Comparison of ENCODE assay signal across 10 cellular contexts in genomic region chr2:120894936-120895335, GRCh38.
"Had no signal": no experiment of that assay in that cellular context is flagged by ENCODE, and none has a peak within 500 bp of the region (broad histone marks: within the 10 kb centered on the region; RNA-seq: fewer than 3 reads in every experiment).

No MANE protein-coding gene starts in this region.

- H3K9me3 ChIP-seq: left lung, sigmoid colon had no signal

- H3K4me3 Mint-ChIP-seq: activated CD8-positive, alpha-beta T cell treated with anti-CD3 and anti-CD28 coated beads, Interleukin-2, amount 10 ng/mL, durations not matched to agents 7 days and 5 days; endodermal cell; T-helper 1 cell treated with Interleukin-12 subunit alpha and Interleukin-12 subunit beta and Interleukin-4 antibody, amounts not matched to agents 30 μg/mL and 1 μg/mL, for 36 hours had no signal

- H3K27ac Mint-ChIP-seq: activated CD8-positive, alpha-beta T cell treated with anti-CD3 and anti-CD28 coated beads, Interleukin-2, amount 10 ng/mL, durations not matched to agents 7 days and 5 days; T-helper 1 cell treated with Interleukin-12 subunit alpha and Interleukin-12 subunit beta and Interleukin-4 antibody, amounts not matched to agents 30 μg/mL and 1 μg/mL, for 36 hours had no signal

- ATAC-seq: activated CD8-positive, alpha-beta T cell treated with anti-CD3 and anti-CD28 coated beads, Interleukin-2, amount 10 ng/mL, durations not matched to agents 7 days and 5 days; esophagus mucosa; left lung had no signal

- DNase-seq: activated CD4-positive, alpha-beta T cell treated with anti-CD3 and anti-CD28 coated beads for 48 hours; activated CD8-positive, alpha-beta memory T cell treated with anti-CD3 and anti-CD28 coated beads, Interleukin-2, amount 50 U/mL, for 48 hours; activated CD8-positive, alpha-beta T cell treated with anti-CD3 and anti-CD28 coated beads, Interleukin-2, amount 10 ng/mL, durations not matched to agents 7 days and 5 days; endodermal cell; sigmoid colon; stimulated activated naive CD4-positive, alpha-beta T cell; trophoblast cell had no signal

- H3K36me3 ChIP-seq: left lung, sigmoid colon had no signal

- H3K27ac ChIP-seq: left lung, sigmoid colon had no signal

- H3K9me3 Mint-ChIP-seq: endodermal cell; T-helper 1 cell treated with Interleukin-12 subunit alpha and Interleukin-12 subunit beta and Interleukin-4 antibody, amounts not matched to agents 30 μg/mL and 1 μg/mL, for 36 hours had no signal

- H3K4me3 ChIP-seq: left lung, sigmoid colon had no signal

- H3K27me3 ChIP-seq: sigmoid colon had no signal

- H3K4me1 ChIP-seq: left lung had no signal
